ENCODE assay signal across 1 cellular context in genomic region chr9:133592731-133593409, GRCh38.
A peak's percentile ranks its signal among the peaks of the same experiment; 100 is the strongest.
TF ChIP-seq lines count a peak whose summit lies in the region.

No MANE protein-coding gene starts in this region.

TF ChIP-seq in GM12878, 131 proteins besides CTCF, POLR2A, EP300 and RAD21:
- 0 out of 2 replicates have a peak, but pooled peaks have one; percentile 12 for TF ChIP-seq SMC3 (IDR thresholded peaks at IDR 0.05; ENCODE audit: borderline replicate concordance, low read length)
- no peak for TF ChIP-seq ZNF217 (IDR thresholded peaks at IDR 0.05)
